ENCODE assay signal across 16 cellular contexts in the genomic region with DNA sequence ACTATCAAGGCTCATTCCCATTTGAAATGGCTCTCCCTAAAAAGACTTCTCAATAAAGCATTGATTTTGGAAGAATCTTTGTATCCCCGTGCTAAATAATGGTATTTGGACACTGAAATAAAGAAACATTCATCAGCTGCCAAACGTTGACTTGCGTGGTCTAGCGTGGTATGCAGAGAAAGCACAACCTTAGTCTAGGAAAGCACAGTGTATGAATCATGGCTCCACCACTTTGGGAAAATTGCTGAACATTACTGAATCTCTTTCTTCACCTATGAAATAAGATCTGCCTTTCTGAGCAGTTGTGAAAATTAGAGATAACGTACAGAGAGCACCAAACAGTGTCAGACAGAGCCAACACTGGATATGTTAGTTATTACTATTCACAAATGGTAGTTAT.
"Had no signal": no experiment of that assay in that cellular context is flagged by ENCODE, and none has a peak within 500 bp of the region (broad histone marks: within the 10 kb centered on the region; RNA-seq: fewer than 3 reads in every experiment).

No MANE protein-coding gene starts in this region.

- DNase-seq: activated CD4-positive, alpha-beta T cell treated with anti-CD3 and anti-CD28 coated beads, Interleukin-2, amount 10 ng/mL, durations not matched to agents 24 days and 14 days; activated CD4-positive, CD25-positive, alpha-beta regulatory T cell; activated CD8-positive, alpha-beta memory T cell treated with anti-CD3 and anti-CD28 coated beads, Interleukin-2, amount 50 U/mL, for 48 hours; activated gamma-delta T cell treated with Interleukin-2 at 50 U/mL for 16 hours; activated naive CD8-positive, alpha-beta T cell treated with anti-CD3 and anti-CD28 coated beads for 36 hours; erythroblast; hippocampal formation; kidney; left ventricle myocardium superior; mesenchymal stem cell; stimulated activated CD4-positive, alpha-beta T cell treated with anti-CD3 and anti-CD28 coated beads, Interleukin-4, amount 100 ng/mL, for 24 hours; stimulated activated naive CD4-positive, alpha-beta T cell; SW 1271 had no signal

- H3K36me3 ChIP-seq: cardiac muscle cell, tibial nerve had no signal

- H3K9me3 ChIP-seq: tibial nerve had no signal

- H3K27me3 ChIP-seq: tibial nerve had no signal

- H3K27ac ChIP-seq: cardiac muscle cell, skin epidermis had no signal

- H3K4me3 ChIP-seq: cardiac muscle cell, skin epidermis, tibial nerve had no signal
